ENCODE assay signal across 12 cellular contexts in the genomic region with DNA sequence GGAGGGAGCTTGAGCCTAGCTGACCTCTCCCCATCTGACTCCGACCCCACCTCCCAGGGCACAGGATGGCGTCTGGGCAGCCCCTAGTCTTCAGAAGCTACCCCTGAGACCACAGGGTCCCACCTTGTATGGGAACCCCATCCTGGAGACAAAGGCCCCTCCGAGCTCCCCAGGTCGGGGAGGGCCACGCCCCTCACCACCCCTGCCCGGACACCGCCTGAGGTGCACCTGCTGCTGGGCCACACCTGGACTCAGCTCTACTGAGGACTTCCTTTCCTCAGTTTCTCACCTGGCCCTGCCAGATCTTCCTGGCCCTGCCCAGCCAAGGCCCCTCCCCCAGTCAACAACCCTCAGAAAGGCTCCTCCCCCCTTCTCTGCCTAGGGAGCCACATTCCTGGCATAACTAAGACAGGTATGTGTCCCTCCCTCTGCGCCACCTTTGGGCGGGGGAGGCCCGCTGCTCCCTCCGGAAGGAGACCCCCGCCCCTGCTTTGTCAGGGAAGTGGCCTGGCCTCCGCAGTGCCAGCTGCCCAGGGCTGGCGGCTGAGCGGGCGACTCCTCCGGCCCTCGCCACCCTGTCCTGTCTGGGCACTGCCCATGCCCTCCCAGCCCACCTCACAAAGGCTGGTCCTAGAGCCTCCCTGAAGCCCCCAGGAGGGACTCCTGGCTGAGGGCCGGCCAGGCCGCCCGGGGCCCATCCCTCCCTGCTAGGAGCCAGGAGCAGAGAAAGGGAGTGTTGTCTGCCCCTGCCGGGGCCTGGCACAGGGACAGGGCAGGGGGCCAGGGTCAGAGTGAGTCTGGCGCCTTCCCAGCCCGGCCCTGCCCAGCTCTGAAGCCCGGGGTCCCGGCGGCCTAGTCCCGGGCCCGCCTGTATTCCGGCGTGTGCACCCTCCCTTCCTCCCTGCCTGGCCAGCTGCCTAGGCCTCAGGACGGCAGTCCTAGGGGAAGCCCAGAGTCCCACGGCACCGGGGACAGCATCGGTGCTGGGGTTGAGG. TPM values are rescaled to one million over a fixed set of nuclear protein-coding genes. Genes with fewer than 3 reads are reported as not detected.
DNase-seq lines count a peak whose midpoint lies in the region; ATAC-seq and TF ChIP-seq lines count a peak whose summit lies in the region.
"Had no signal": no experiment of that assay in that cellular context is flagged by ENCODE, and none has a peak within 500 bp of the region (broad histone marks: within the 10 kb centered on the region; RNA-seq: fewer than 3 reads in every experiment).

No MANE protein-coding gene starts in this region.

- peak overlapping the region; percentile 84 for H3K27ac Mint-ChIP-seq in Caco-2 (ENCODE audit: unreplicated experiment)
- H3K27ac Mint-ChIP-seq in activated CD4-positive, alpha-beta T cell treated with anti-CD3 and anti-CD28 coated beads for 36 hours, result no peak overlapping the region
- no peak overlapping the region for H3K27ac Mint-ChIP-seq in osteocyte (ENCODE audit: unreplicated experiment)
- H3K27ac Mint-ChIP-seq: activated naive CD4-positive, alpha-beta T cell treated with anti-CD3 and anti-CD28 coated beads, Interleukin-2, amount 50 U/mL, for 24 hours had no signal

- H3K9ac ChIP-seq in mucosa of stomach (ENCODE audit: low read length), result peak overlapping the region; percentile 39

- no peaks in the 10 kb centered on the region for H3K27me3 Mint-ChIP-seq in Caco-2 (ENCODE audit: insufficient read depth, unreplicated experiment)
- H3K27me3 Mint-ChIP-seq in activated T-cell treated with anti-CD3 and anti-CD28 coated beads, Interleukin-2, amount 50 U/mL, for 4 hours (ENCODE audit: low read depth), result peaks cover 2% of the 10 kb centered on the region
- peaks cover 11% of the 10 kb centered on the region for H3K27me3 Mint-ChIP-seq in activated CD4-positive, alpha-beta T cell treated with anti-CD3 and anti-CD28 coated beads for 36 hours
- H3K27me3 Mint-ChIP-seq in osteocyte (ENCODE audit: unreplicated experiment), result no peaks in the 10 kb centered on the region
- H3K27me3 Mint-ChIP-seq: activated naive CD4-positive, alpha-beta T cell treated with anti-CD3 and anti-CD28 coated beads, Interleukin-2, amount 50 U/mL, for 24 hours had no signal

- POLR2A ChIA-PET in Caco-2 (lab: Charles Lee) (interaction anchor here (0.6 to 0.8 kb wide), 2 partner anchors 34 to 40 kb away, joined by 3 to 8 read pairs; no protein-coding TSS in a partner anchor), RWPE1 (lab: Yijun Ruan, JAX; ENCODE audit: low non-redundant PET) (no interaction called here)
- POLR2A ChIA-PET in activated CD4-positive, alpha-beta T cell treated with anti-CD3 and anti-CD28 coated beads for 36 hours (lab: Charles Lee), result no interaction called here

- H3K36me3 Mint-ChIP-seq in Caco-2 (ENCODE audit: insufficient read depth, unreplicated experiment) (peaks cover 41% of the 10 kb centered on the region), osteocyte (ENCODE audit: unreplicated experiment) (no peaks in the 10 kb centered on the region)
- no peaks in the 10 kb centered on the region for H3K36me3 Mint-ChIP-seq in activated T-cell treated with anti-CD3 and anti-CD28 coated beads, Interleukin-2, amount 50 U/mL, for 4 hours (ENCODE audit: insufficient read depth)
- no peaks in the 10 kb centered on the region for H3K36me3 Mint-ChIP-seq in activated CD4-positive, alpha-beta T cell treated with anti-CD3 and anti-CD28 coated beads for 36 hours (ENCODE audit: low read depth)
- H3K36me3 Mint-ChIP-seq: activated naive CD4-positive, alpha-beta T cell treated with anti-CD3 and anti-CD28 coated beads, Interleukin-2, amount 50 U/mL, for 24 hours had no signal

- peak; percentile 87 to 92 for DNase-seq in Caco-2
- DNase-seq in RWPE1 (ENCODE audit: low spot score), result peak; percentile 88
- no peak for DNase-seq in activated T-cell treated with anti-CD3 and anti-CD28 coated beads, Interleukin-2, amount 50 U/mL, for 4 hours
- no peak for DNase-seq in activated CD4-positive, alpha-beta T cell treated with anti-CD3 and anti-CD28 coated beads for 36 hours
- DNase-seq in osteocyte (ENCODE audit: extremely low spot score, unreplicated experiment), result no peak
- no peak for DNase-seq in NCI-H146 treated with DMSO at 0.1 percent for 48 hours (lab: John Stamatoyannopoulos, UW; ENCODE audit: unreplicated experiment)
- DNase-seq: Karpas-422 had no signal

- no CpG with 5 or more reads among the region's 35 CpGs for WGBS in gastroesophageal sphincter (ENCODE audit: low coverage in 1 of 2), 2 donors

- H3K27me3 ChIP-seq in Caco-2 (replicated peaks; ENCODE audit: control insufficient read depth, insufficient read depth, low read length) (no peaks in the 10 kb centered on the region), gastroesophageal sphincter (no peaks in the 10 kb centered on the region), mucosa of stomach (ENCODE audit: control insufficient read depth, insufficient read depth, low read length) (no peaks in the 10 kb centered on the region)

- no peaks in the 10 kb centered on the region for H3K9me3 Mint-ChIP-seq in Caco-2 (ENCODE audit: unreplicated experiment)
- H3K9me3 Mint-ChIP-seq in activated T-cell treated with anti-CD3 and anti-CD28 coated beads, Interleukin-2, amount 50 U/mL, for 4 hours, result no peaks in the 10 kb centered on the region
- no peaks in the 10 kb centered on the region for H3K9me3 Mint-ChIP-seq in activated CD4-positive, alpha-beta T cell treated with anti-CD3 and anti-CD28 coated beads for 36 hours (ENCODE audit: low read depth)
- no peaks in the 10 kb centered on the region for H3K9me3 Mint-ChIP-seq in osteocyte (ENCODE audit: unreplicated experiment)
- H3K9me3 Mint-ChIP-seq: activated naive CD4-positive, alpha-beta T cell treated with anti-CD3 and anti-CD28 coated beads, Interleukin-2, amount 50 U/mL, for 24 hours had no signal

- TF ChIP-seq POLR2A in gastroesophageal sphincter (IDR thresholded peaks at IDR 0.05), result no peak

- H3K4me3 Mint-ChIP-seq in Caco-2 (ENCODE audit: unreplicated experiment) (peak overlapping the region; percentile 56), osteocyte (ENCODE audit: unreplicated experiment) (no peak overlapping the region)
- no peak overlapping the region for H3K4me3 Mint-ChIP-seq in activated T-cell treated with anti-CD3 and anti-CD28 coated beads, Interleukin-2, amount 50 U/mL, for 4 hours
- no peak overlapping the region for H3K4me3 Mint-ChIP-seq in activated CD4-positive, alpha-beta T cell treated with anti-CD3 and anti-CD28 coated beads for 36 hours
- H3K4me3 Mint-ChIP-seq: activated naive CD4-positive, alpha-beta T cell treated with anti-CD3 and anti-CD28 coated beads, Interleukin-2, amount 50 U/mL, for 24 hours had no signal

- H3K4me1 Mint-ChIP-seq in Caco-2 (ENCODE audit: low read depth, unreplicated experiment) (peaks cover 13% of the 10 kb centered on the region), osteocyte (ENCODE audit: unreplicated experiment) (peaks cover 42% of the 10 kb centered on the region)
- peaks cover 1% of the 10 kb centered on the region for H3K4me1 Mint-ChIP-seq in activated T-cell treated with anti-CD3 and anti-CD28 coated beads, Interleukin-2, amount 50 U/mL, for 4 hours (ENCODE audit: low read depth)
- peaks cover 4% of the 10 kb centered on the region for H3K4me1 Mint-ChIP-seq in activated CD4-positive, alpha-beta T cell treated with anti-CD3 and anti-CD28 coated beads for 36 hours

- H3K4me3 ChIP-seq in Caco-2 (ENCODE audit: low read depth, low read length), result no peak overlapping the region
- H3K4me3 ChIP-seq in gastroesophageal sphincter, result peak overlapping the region in 1 of 2 donors; percentile 12
- H3K4me3 ChIP-seq in mucosa of stomach (ENCODE audit: low read length), result no peak overlapping the region

- TF ChIP-seq CTCF in Caco-2 (IDR thresholded peaks at IDR 0.05; ENCODE audit: insufficient read depth in 1 of 2, low read depth in 1 of 2, low read length in 1 of 2, severe bottlenecking in 1 of 2, unreplicated experiment in 1 of 2) (no peak), RWPE1 (conservative IDR thresholded peaks at IDR 0.05; ENCODE audit: low read depth) (no peak), gastroesophageal sphincter (IDR thresholded peaks at IDR 0.05) (no peak), osteocyte (IDR thresholded peaks at IDR 0.05) (no peak)

- peaks cover 3% of the 10 kb centered on the region; the same call in 1 of the 2 replicates for H3K36me3 ChIP-seq in Caco-2 (ENCODE audit: control insufficient read depth, insufficient read depth, low read length)
- peaks cover 0 to 16% of the 10 kb centered on the region in 2 donors for H3K36me3 ChIP-seq in gastroesophageal sphincter
- no peaks in the 10 kb centered on the region for H3K36me3 ChIP-seq in mucosa of stomach (ENCODE audit: control insufficient read depth, insufficient read depth, low read length)

- H3K27ac ChIP-seq in RWPE1, result peak overlapping the region; percentile 98
- H3K27ac ChIP-seq in gastroesophageal sphincter, result peak overlapping the region in 3 of 4 donors; percentile 9 to 38 (median 21)
- H3K27ac ChIP-seq: C4-2B had no signal

- intact Hi-C loops in Caco-2 (cut with micrococcal nuclease; ENCODE audit: unreplicated experiment), result no loop called here
- intact Hi-C loops in activated CD4-positive, alpha-beta T cell treated with anti-CD3 and anti-CD28 coated beads for 36 hours (cut with DNase I, micrococcal nuclease), result loop anchor here in 1 of 2 experiments (10.0 kb wide), 1 partner anchor 60 kb away; a partner anchor contains a TSS

- no peak for TF ChIP-seq EP300 in gastroesophageal sphincter (IDR thresholded peaks at IDR 0.05)

- ATAC-seq in gastroesophageal sphincter, result no peak
- ATAC-seq in activated T-cell treated with anti-CD3 and anti-CD28 coated beads, Interleukin-2, amount 50 U/mL, for 4 hours, result no peak
- no peak for ATAC-seq in activated CD4-positive, alpha-beta T cell treated with anti-CD3 and anti-CD28 coated beads for 36 hours

- no TSS peak for BruUV-seq in Caco-2 (replicated peaks; lab: Mats Ljungman, UMichigan)

- H3K4me1 ChIP-seq in Caco-2, result peaks cover 41% of the 10 kb centered on the region
- peaks cover 0 to 60% (median 18%) of the 10 kb centered on the region in 3 donors for H3K4me1 ChIP-seq in gastroesophageal sphincter
- peaks cover 28% of the 10 kb centered on the region for H3K4me1 ChIP-seq in mucosa of stomach (ENCODE audit: control insufficient read depth, insufficient read depth, low read length)

- H3K9me3 ChIP-seq in Caco-2, result no peaks in the 10 kb centered on the region
- H3K9me3 ChIP-seq in gastroesophageal sphincter, result no peaks in the 10 kb centered on the region
- H3K9me3 ChIP-seq in mucosa of stomach (ENCODE audit: control insufficient read depth, low read length), result no peaks in the 10 kb centered on the region

- CTCF ChIA-PET in Caco-2 (lab: Charles Lee), result no interaction called here
- CTCF ChIA-PET in RWPE1 (lab: Yijun Ruan, JAX), result interaction anchor here (1.3 to 2.1 kb wide), 2 partner anchors 15 to 23 kb away, joined by 8 to 16 read pairs; no protein-coding TSS in a partner anchor
- CTCF ChIA-PET in activated CD4-positive, alpha-beta T cell treated with anti-CD3 and anti-CD28 coated beads for 36 hours (lab: Charles Lee), result interaction anchor here (1.1 kb wide), 1 partner anchor 9 kb away, joined by 6 read pairs; no protein-coding TSS in a partner anchor

RNA-seq across cellular contexts. Expression of a gene that starts 4.8 kb away (rescaled TPM):
- total RNA-seq in Caco-2 (2022) (176 and 188 TPM in 2 replicates), gastroesophageal sphincter (10 to 100 TPM; 18.0 to 33.6 (median 23.5) TPM), osteocyte (175 and 191 TPM in 2 replicates)
- total RNA-seq in activated T-cell treated with anti-CD3 and anti-CD28 coated beads, Interleukin-2, amount 50 U/mL, for 4 hours, result 10 to 100 TPM; 12.0 to 18.0 (median 15.2) TPM
- 10 to 100 TPM; 22.7 to 24.4 TPM for total RNA-seq in activated CD4-positive, alpha-beta T cell treated with anti-CD3 and anti-CD28 coated beads for 36 hours

RNA-seq across cellular contexts. Expression of a gene that starts 11.4 kb away (rescaled TPM):
- total RNA-seq in Caco-2 (2022) (55.5 and 63.1 TPM in 2 replicates), gastroesophageal sphincter (10 to 100 TPM; 26.9 to 56.2 (median 45.9) TPM), osteocyte (29.3 and 30.6 TPM in 2 replicates)
- total RNA-seq in activated T-cell treated with anti-CD3 and anti-CD28 coated beads, Interleukin-2, amount 50 U/mL, for 4 hours, result 10 to 100 TPM; 22.3 to 23.7 (median 22.9) TPM
- 10 to 100 TPM; 30.5 to 51.7 TPM for total RNA-seq in activated CD4-positive, alpha-beta T cell treated with anti-CD3 and anti-CD28 coated beads for 36 hours

RNA-seq across cellular contexts. Expression of a gene that starts 24.8 kb away (rescaled TPM):
- total RNA-seq in Caco-2 (2022) (45.5 and 53.8 TPM in 2 replicates), gastroesophageal sphincter (10 to 100 TPM; 33.6 to 77.6 (median 48.4) TPM), osteocyte (75.0 and 79.2 TPM in 2 replicates)
- total RNA-seq in activated T-cell treated with anti-CD3 and anti-CD28 coated beads, Interleukin-2, amount 50 U/mL, for 4 hours, result 1 to 10 TPM; 1.3 to 3.0 (median 2.7) TPM
- 1 to 10 TPM; 3.5 to 4.2 TPM for total RNA-seq in activated CD4-positive, alpha-beta T cell treated with anti-CD3 and anti-CD28 coated beads for 36 hours

RNA-seq across cellular contexts. Expression of a gene that starts 42.8 kb away (rescaled TPM):
- 0.18 and 0.65 TPM in 2 replicates for total RNA-seq in Caco-2 (2022)
- 1 to 10 TPM in 2 of 4 donors, under 1 TPM in 1, not detected in 1; 0.39 to 1.9 (median 1.4) TPM for total RNA-seq in gastroesophageal sphincter
- not detected for total RNA-seq in activated T-cell treated with anti-CD3 and anti-CD28 coated beads, Interleukin-2, amount 50 U/mL, for 4 hours
- not detected for total RNA-seq in activated CD4-positive, alpha-beta T cell treated with anti-CD3 and anti-CD28 coated beads for 36 hours
- total RNA-seq in osteocyte, result 0.13 TPM in 1 of 2 replicates, not detected in the other
- total RNA-seq: glomerular endothelial cell had no signal

RNA-seq across cellular contexts. Expression of a gene that starts 49.4 kb away (rescaled TPM):
- total RNA-seq in Caco-2 (2022) (0.56 and 0.57 TPM in 2 replicates), gastroesophageal sphincter (1 to 10 TPM in 1 of 4 donors, not detected in 3; 1.1 TPM), osteocyte (not detected in 2 replicates)
- under 1 TPM in 1 of 3 donors, not detected in 2; 0.16 TPM for total RNA-seq in activated T-cell treated with anti-CD3 and anti-CD28 coated beads, Interleukin-2, amount 50 U/mL, for 4 hours
- total RNA-seq in activated CD4-positive, alpha-beta T cell treated with anti-CD3 and anti-CD28 coated beads for 36 hours, result not detected
- total RNA-seq: glomerular endothelial cell had no signal

Comparison
In these comparisons a context has a peak if more than half of its experiments do, and no peak if none do; other contexts are left out.
1. DNase-seq: peak in Caco-2 (2 of 2) and RWPE1 (single experiment); none in activated T-cell treated with anti-CD3 and anti-CD28 coated beads, Interleukin-2, amount 50 U/mL, for 4 hours (single experiment), activated CD4-positive, alpha-beta T cell treated with anti-CD3 and anti-CD28 coated beads for 36 hours (single experiment), osteocyte (single experiment) and NCI-H146 treated with DMSO at 0.1 percent for 48 hours (single experiment).